In the genomic region with DNA sequence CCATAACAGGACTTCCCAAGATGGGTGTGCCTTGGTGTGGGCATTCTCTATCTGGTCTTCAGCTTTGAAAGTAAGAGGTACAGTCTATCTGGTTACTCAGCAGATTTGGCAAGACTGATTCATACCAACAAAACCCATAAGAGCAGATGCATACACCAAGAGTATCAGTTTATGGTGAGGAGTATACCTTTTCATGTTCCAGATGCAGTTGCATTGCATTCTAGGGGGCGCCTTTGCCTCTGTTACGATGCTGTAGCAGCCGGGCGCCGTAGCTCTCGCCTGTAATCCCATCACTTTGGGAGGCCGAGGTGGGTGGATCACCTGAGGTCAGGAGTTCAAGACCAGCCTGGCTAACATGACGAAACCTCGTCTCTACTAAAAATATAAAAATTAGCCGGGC, we compare ENCODE assay signal across 1 cellular context.
A peak's percentile ranks its signal among the peaks of the same experiment; 100 is the strongest.
TF ChIP-seq lines count a peak whose summit lies in the region.

No MANE protein-coding gene starts in this region.

TF ChIP-seq in HepG2, 621 proteins besides CTCF, POLR2A, EP300 and RAD21:
- TF ChIP-seq XRCC5 (optimal IDR thresholded peaks at IDR 0.05; ENCODE audit: low read length) (peak; percentile 23), GATA4 (IDR thresholded peaks at IDR 0.05; ENCODE audit: borderline replicate concordance, low read depth) (no peak), ZFP36L1 (CRISPR knock-in tag; IDR thresholded peaks at IDR 0.05) (no peak), ZFP37 (CRISPR knock-in tag; IDR thresholded peaks at IDR 0.05; ENCODE audit: borderline replicate concordance) (no peak), STAG1 (CRISPR knock-in tag; IDR thresholded peaks at IDR 0.05) (peak; percentile 13; the same call in 1 of the 2 replicates), CAMTA2 (CRISPR knock-in tag; IDR thresholded peaks at IDR 0.05; ENCODE audit: borderline replicate concordance) (no peak), KLF6 (CRISPR knock-in tag; IDR thresholded peaks at IDR 0.05) (no peak), ZMYM4 (CRISPR knock-in tag; IDR thresholded peaks at IDR 0.05) (0 out of 2 replicates have a peak, but pooled peaks have one; percentile 12), ZNF350 (CRISPR knock-in tag; IDR thresholded peaks at IDR 0.05; ENCODE audit: borderline replicate concordance, low read depth) (no peak), RFXAP (CRISPR knock-in tag; IDR thresholded peaks at IDR 0.05; ENCODE audit: borderline replicate concordance) (no peak), ZBTB38 (CRISPR knock-in tag; IDR thresholded peaks at IDR 0.05) (peak; percentile 44; the same call in 1 of the 2 replicates), FOXA3 (CRISPR knock-in tag; IDR thresholded peaks at IDR 0.05) (no peak), ZNF777 (CRISPR knock-in tag; IDR thresholded peaks at IDR 0.05) (no peak), ZNF484 (CRISPR knock-in tag; IDR thresholded peaks at IDR 0.05; ENCODE audit: borderline replicate concordance, low read depth) (no peak)
- TF ChIP-seq, protein P1, sequence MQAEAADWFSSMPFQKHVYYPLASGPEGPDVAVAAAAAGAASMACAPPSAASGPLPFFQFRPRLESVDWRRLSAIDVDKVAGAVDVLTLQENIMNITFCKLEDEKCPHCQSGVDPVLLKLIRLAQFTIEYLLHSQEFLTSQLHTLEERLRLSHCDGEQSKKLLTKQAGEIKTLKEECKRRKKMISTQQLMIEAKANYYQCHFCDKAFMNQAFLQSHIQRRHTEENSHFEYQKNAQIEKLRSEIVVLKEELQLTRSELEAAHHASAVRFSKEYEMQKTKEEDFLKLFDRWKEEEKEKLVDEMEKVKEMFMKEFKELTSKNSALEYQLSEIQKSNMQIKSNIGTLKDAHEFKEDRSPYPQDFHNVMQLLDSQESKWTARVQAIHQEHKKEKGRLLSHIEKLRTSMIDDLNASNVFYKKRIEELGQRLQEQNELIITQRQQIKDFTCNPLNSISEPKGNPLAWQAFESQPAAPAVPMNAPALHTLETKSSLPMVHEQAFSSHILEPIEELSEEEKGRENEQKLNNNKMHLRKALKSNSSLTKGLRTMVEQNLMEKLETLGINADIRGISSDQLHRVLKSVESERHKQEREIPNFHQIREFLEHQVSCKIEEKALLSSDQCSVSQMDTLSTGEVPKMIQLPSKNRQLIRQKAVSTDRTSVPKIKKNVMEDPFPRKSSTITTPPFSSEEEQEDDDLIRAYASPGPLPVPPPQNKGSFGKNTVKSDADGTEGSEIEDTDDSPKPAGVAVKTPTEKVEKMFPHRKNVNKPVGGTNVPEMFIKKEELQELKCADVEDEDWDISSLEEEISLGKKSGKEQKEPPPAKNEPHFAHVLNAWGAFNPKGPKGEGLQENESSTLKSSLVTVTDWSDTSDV (CRISPR knock-in tag; IDR thresholded peaks at IDR 0.05): no peak
- TF ChIP-seq, protein P2, sequence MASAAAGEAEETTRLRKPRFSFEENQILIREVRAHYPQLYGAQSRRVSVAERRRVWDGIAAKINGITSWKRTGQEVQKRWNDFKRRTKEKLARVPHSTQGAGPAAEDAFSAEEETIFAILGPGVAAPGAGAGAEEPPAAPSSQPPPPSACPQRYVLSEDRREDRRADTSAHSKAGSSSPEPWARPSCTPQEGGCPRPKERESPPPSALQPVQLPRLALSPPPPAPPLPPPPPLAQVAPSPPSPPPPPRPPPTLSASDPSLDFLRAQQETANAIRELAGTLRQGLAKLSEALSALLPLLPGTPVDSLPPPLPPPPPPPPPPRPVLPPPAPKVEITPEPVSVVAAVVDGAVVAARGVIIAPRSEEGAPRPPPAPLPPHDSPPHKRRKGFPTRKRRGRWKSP (CRISPR knock-in tag; IDR thresholded peaks at IDR 0.05): no peak
- TF ChIP-seq, protein P3, sequence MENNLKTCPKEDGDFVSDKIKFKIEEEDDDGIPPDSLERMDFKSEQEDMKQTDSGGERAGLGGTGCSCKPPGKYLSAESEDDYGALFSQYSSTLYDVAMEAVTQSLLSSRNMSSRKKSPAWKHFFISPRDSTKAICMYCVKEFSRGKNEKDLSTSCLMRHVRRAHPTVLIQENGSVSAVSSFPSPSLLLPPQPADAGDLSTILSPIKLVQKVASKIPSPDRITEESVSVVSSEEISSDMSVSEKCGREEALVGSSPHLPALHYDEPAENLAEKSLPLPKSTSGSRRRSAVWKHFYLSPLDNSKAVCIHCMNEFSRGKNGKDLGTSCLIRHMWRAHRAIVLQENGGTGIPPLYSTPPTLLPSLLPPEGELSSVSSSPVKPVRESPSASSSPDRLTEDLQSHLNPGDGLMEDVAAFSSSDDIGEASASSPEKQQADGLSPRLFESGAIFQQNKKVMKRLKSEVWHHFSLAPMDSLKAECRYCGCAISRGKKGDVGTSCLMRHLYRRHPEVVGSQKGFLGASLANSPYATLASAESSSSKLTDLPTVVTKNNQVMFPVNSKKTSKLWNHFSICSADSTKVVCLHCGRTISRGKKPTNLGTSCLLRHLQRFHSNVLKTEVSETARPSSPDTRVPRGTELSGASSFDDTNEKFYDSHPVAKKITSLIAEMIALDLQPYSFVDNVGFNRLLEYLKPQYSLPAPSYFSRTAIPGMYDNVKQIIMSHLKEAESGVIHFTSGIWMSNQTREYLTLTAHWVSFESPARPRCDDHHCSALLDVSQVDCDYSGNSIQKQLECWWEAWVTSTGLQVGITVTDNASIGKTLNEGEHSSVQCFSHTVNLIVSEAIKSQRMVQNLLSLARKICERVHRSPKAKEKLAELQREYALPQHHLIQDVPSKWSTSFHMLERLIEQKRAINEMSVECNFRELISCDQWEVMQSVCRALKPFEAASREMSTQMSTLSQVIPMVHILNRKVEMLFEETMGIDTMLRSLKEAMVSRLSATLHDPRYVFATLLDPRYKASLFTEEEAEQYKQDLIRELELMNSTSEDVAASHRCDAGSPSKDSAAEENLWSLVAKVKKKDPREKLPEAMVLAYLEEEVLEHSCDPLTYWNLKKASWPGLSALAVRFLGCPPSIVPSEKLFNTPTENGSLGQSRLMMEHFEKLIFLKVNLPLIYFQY (CRISPR knock-in tag; IDR thresholded peaks at IDR 0.05; ENCODE audit: borderline replicate concordance): no peak
- TF ChIP-seq, protein P4, sequence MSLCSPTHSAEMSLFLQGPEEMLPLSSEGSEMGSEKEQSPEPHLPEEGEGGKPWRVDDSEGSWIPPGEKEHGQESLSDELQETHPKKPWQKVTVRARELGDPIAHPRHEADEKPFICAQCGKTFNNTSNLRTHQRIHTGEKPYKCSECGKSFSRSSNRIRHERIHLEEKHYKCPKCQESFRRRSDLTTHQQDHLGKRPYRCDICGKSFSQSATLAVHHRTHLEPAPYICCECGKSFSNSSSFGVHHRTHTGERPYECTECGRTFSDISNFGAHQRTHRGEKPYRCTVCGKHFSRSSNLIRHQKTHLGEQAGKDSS (CRISPR knock-in tag; IDR thresholded peaks at IDR 0.05; ENCODE audit: borderline replicate concordance, low read depth): no peak
- TF ChIP-seq, protein P5, sequence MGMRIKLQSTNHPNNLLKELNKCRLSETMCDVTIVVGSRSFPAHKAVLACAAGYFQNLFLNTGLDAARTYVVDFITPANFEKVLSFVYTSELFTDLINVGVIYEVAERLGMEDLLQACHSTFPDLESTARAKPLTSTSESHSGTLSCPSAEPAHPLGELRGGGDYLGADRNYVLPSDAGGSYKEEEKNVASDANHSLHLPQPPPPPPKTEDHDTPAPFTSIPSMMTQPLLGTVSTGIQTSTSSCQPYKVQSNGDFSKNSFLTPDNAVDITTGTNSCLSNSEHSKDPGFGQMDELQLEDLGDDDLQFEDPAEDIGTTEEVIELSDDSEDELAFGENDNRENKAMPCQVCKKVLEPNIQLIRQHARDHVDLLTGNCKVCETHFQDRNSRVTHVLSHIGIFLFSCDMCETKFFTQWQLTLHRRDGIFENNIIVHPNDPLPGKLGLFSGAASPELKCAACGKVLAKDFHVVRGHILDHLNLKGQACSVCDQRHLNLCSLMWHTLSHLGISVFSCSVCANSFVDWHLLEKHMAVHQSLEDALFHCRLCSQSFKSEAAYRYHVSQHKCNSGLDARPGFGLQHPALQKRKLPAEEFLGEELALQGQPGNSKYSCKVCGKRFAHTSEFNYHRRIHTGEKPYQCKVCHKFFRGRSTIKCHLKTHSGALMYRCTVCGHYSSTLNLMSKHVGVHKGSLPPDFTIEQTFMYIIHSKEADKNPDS (CRISPR knock-in tag; IDR thresholded peaks at IDR 0.05): no peak
- TF ChIP-seq, protein P6, sequence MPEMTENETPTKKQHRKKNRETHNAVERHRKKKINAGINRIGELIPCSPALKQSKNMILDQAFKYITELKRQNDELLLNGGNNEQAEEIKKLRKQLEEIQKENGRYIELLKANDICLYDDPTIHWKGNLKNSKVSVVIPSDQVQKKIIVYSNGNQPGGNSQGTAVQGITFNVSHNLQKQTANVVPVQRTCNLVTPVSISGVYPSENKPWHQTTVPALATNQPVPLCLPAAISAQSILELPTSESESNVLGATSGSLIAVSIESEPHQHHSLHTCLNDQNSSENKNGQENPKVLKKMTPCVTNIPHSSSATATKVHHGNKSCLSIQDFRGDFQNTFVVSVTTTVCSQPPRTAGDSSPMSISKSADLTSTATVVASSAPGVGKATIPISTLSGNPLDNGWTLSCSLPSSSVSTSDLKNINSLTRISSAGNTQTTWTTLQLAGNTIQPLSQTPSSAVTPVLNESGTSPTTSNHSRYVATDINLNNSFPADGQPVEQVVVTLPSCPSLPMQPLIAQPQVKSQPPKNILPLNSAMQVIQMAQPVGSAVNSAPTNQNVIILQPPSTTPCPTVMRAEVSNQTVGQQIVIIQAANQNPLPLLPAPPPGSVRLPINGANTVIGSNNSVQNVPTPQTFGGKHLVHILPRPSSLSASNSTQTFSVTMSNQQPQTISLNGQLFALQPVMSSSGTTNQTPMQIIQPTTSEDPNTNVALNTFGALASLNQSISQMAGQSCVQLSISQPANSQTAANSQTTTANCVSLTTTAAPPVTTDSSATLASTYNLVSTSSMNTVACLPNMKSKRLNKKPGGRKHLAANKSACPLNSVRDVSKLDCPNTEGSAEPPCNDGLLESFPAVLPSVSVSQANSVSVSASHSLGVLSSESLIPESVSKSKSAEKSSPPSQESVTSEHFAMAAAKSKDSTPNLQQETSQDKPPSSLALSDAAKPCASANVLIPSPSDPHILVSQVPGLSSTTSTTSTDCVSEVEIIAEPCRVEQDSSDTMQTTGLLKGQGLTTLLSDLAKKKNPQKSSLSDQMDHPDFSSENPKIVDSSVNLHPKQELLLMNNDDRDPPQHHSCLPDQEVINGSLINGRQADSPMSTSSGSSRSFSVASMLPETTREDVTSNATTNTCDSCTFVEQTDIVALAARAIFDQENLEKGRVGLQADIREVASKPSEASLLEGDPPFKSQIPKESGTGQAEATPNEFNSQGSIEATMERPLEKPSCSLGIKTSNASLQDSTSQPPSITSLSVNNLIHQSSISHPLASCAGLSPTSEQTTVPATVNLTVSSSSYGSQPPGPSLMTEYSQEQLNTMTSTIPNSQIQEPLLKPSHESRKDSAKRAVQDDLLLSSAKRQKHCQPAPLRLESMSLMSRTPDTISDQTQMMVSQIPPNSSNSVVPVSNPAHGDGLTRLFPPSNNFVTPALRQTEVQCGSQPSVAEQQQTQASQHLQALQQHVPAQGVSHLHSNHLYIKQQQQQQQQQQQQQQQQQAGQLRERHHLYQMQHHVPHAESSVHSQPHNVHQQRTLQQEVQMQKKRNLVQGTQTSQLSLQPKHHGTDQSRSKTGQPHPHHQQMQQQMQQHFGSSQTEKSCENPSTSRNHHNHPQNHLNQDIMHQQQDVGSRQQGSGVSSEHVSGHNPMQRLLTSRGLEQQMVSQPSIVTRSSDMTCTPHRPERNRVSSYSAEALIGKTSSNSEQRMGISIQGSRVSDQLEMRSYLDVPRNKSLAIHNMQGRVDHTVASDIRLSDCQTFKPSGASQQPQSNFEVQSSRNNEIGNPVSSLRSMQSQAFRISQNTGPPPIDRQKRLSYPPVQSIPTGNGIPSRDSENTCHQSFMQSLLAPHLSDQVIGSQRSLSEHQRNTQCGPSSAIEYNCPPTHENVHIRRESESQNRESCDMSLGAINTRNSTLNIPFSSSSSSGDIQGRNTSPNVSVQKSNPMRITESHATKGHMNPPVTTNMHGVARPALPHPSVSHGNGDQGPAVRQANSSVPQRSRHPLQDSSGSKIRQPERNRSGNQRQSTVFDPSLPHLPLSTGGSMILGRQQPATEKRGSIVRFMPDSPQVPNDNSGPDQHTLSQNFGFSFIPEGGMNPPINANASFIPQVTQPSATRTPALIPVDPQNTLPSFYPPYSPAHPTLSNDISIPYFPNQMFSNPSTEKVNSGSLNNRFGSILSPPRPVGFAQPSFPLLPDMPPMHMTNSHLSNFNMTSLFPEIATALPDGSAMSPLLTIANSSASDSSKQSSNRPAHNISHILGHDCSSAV (CRISPR knock-in tag; IDR thresholded peaks at IDR 0.05; ENCODE audit: borderline replicate concordance): no peak
- TF ChIP-seq, protein P7, sequence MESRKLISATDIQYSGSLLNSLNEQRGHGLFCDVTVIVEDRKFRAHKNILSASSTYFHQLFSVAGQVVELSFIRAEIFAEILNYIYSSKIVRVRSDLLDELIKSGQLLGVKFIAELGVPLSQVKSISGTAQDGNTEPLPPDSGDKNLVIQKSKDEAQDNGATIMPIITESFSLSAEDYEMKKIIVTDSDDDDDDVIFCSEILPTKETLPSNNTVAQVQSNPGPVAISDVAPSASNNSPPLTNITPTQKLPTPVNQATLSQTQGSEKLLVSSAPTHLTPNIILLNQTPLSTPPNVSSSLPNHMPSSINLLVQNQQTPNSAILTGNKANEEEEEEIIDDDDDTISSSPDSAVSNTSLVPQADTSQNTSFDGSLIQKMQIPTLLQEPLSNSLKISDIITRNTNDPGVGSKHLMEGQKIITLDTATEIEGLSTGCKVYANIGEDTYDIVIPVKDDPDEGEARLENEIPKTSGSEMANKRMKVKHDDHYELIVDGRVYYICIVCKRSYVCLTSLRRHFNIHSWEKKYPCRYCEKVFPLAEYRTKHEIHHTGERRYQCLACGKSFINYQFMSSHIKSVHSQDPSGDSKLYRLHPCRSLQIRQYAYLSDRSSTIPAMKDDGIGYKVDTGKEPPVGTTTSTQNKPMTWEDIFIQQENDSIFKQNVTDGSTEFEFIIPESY (CRISPR knock-in tag; IDR thresholded peaks at IDR 0.05): peak; percentile 88
